8 cellular contexts compared by ENCODE assay signal in genomic region chr6:142566628-142567396, GRCh38.
DNase-seq lines count a peak whose midpoint lies in the region; ATAC-seq and TF ChIP-seq lines count a peak whose summit lies in the region.

No MANE protein-coding gene starts in this region.

- ATAC-seq in GM18505 (IDR thresholded peaks at IDR 0.05; ENCODE audit: unreplicated experiment) (peak; percentile 67), HG03103 (IDR thresholded peaks at IDR 0.05; ENCODE audit: low read depth, unreplicated experiment) (peak; percentile 43), esophagus mucosa (peak; percentile 77)

- H3K27ac Mint-ChIP-seq in nephron: no peak overlapping the region

- H3K36me3 Mint-ChIP-seq in nephron (ENCODE audit: low read depth): no peaks in the 10 kb centered on the region

- H3K27me3 Mint-ChIP-seq in nephron (ENCODE audit: low read depth): peaks cover 4% of the 10 kb centered on the region

- TF ChIP-seq EP300 in tibial nerve (IDR thresholded peaks at IDR 0.05): no peak

- no peaks in the 10 kb centered on the region for H3K36me3 ChIP-seq in tibial nerve

- peak; percentile 80 to 89 (median 86) for TF ChIP-seq CTCF in nephron (IDR thresholded peaks at IDR 0.05; ENCODE audit: unreplicated experiment in 3 of 3)
- peak; percentile 49 to 82 (median 80) for TF ChIP-seq CTCF in tibial nerve (IDR thresholded peaks at IDR 0.05)

- H3K4me3 Mint-ChIP-seq in nephron: no peak overlapping the region

- H3K4me3 ChIP-seq in tibial nerve: no peak overlapping the region

- no peak for TF ChIP-seq POLR2A in GM18505 (IDR thresholded peaks at IDR 0.05; ENCODE audit: borderline replicate concordance, extremely low read depth, insufficient read depth, insufficient read length)
- no peak for TF ChIP-seq POLR2A in tibial nerve (IDR thresholded peaks at IDR 0.05)

- peaks cover 31% of the 10 kb centered on the region for H3K4me1 Mint-ChIP-seq in nephron

- H3K9me3 ChIP-seq in tibial nerve: no peaks in the 10 kb centered on the region

- WGBS in tibial nerve, 2 donors: 66% methylated on average over 10 of the region's 10 CpGs

- H3K9me3 Mint-ChIP-seq in nephron: no peaks in the 10 kb centered on the region

- DNase-seq in AG08395 (ENCODE audit: low spot score) (peak; percentile 76), NOMO-1 (lab: John Stamatoyannopoulos, UW; ENCODE audit: unreplicated experiment in 2 of 2) (peak; percentile 6 to 31), tibial nerve (ENCODE audit: low spot score in 2 of 2) (peak; percentile 28 to 71)
- peak; percentile 82 for DNase-seq in activated CD8-positive, alpha-beta memory T cell treated with anti-CD3 and anti-CD28 coated beads for 24 hours

- no peak overlapping the region for H3K27ac ChIP-seq in tibial nerve

- peaks cover 0 to 20% (median 6%) of the 10 kb centered on the region in 4 donors for H3K4me1 ChIP-seq in tibial nerve

- no peaks in the 10 kb centered on the region for H3K27me3 ChIP-seq in tibial nerve

Comparison
In these comparisons a context has a peak if more than half of its experiments do, and no peak if none do; other contexts are left out.
1. DNase-seq: peak in every context shown above with its lines; median percentile 82 in activated CD8-positive, alpha-beta memory T cell treated with anti-CD3 and anti-CD28 coated beads for 24 hours; 76 in AG08395; 50 in tibial nerve; 18 in NOMO-1.